In the genomic region with DNA sequence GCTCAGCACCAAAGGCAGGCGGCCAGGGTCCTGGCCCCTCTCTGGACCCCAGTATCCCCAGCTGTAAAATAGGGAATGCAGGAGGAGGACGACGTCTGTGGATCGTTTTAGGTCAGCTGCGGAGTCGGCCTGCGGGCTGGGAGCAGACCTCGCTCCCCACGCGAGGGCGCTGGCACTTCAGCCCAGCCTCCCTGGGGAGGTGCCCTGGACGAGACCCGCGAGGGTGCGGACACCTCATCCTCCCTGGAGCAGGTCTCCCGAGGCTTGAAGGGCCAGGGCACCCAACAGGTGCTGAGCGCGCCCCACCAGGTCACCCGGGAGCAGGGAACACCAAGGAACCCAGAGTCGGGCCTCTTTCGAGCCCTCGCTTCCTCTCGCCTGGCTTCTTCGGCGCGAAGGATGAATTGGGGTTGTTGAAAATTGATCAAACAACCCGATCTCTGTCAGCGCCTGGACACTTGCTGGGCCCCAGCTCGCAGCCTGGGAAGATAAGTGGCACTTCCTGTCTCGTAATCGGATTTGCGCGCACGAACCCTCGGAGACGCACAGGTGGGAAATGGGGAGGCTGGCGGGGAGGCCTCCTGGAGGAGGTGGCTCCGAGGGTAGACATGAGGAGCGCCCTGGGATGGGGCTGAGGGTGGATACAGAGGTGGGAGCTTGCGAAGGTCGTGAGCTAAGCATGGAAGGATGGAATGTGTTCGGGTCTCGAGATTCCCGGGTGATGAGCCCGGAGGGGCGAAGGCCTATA, we compare ENCODE assay signal across 8 cellular contexts. TPM values are rescaled to one million over a fixed set of nuclear protein-coding genes. Genes with fewer than 3 reads are reported as not detected.
DNase-seq lines count a peak whose midpoint lies in the region; TF ChIP-seq lines count a peak whose summit lies in the region.

No MANE protein-coding gene starts in this region.

- no peaks in the 10 kb centered on the region for H3F3A ChIP-seq in neural cell (ENCODE audit: insufficient read depth, low read length, poor library complexity, severe bottlenecking)

- POLR2A ChIA-PET in HEK293T (lab: Yijun Ruan, JAX), result interaction anchor here (0.8 to 1.1 kb wide), 8 partner anchors 10 to 98 kb away, joined by 3 to 5 read pairs (median 4); a partner anchor contains a TSS

- peak overlapping the region; percentile 82 for H3K4me2 ChIP-seq in neural cell (ENCODE audit: low read length)

- WGBS in suprapubic skin, result under 1% methylated on average over 30 of the region's 46 CpGs

- TF ChIP-seq RAD21 in neural cell (conservative IDR thresholded peaks at IDR 0.05), result no peak

- no peaks in the 10 kb centered on the region for H4K20me1 ChIP-seq in neural cell (ENCODE audit: insufficient read depth)

- H3K27ac ChIP-seq in neural cell (ENCODE audit: low read length) (no peak overlapping the region), suprapubic skin (peak overlapping the region; percentile 71)

- no peaks in the 10 kb centered on the region for H3K9me2 ChIP-seq in neural cell (ENCODE audit: insufficient read depth, low read length)

- CTCF ChIA-PET in HEK293T (lab: Yijun Ruan, JAX), result no interaction called here

- TF ChIP-seq EP300 in neural cell (conservative IDR thresholded peaks at IDR 0.05; ENCODE audit: poor library complexity, severe bottlenecking) (no peak), suprapubic skin (IDR thresholded peaks at IDR 0.05) (no peak)

- no peaks in the 10 kb centered on the region for H3K36me3 ChIP-seq in neural cell (ENCODE audit: insufficient read depth, low read length)
- H3K36me3 ChIP-seq in suprapubic skin, result no peaks in the 10 kb centered on the region

- in situ Hi-C loops in G401 (cut with HindIII; ENCODE audit: low sequenced_read_pairs), result no loop called here

- H2AFZ ChIP-seq in neural cell (ENCODE audit: low read depth, low read length), result no peak overlapping the region

- H3K9ac ChIP-seq in neural cell (ENCODE audit: low read length), result peak overlapping the region; percentile 49

- TF ChIP-seq CTCF in fibroblast of pulmonary artery (IDR thresholded peaks at IDR 0.05; ENCODE audit: low read length, missing control alignments) (peak; percentile 68), neural cell (IDR thresholded peaks at IDR 0.05; ENCODE audit: poor library complexity, severe bottlenecking) (peak; percentile 43), suprapubic skin (IDR thresholded peaks at IDR 0.05) (peak; percentile 15 to 72)

- no peaks in the 10 kb centered on the region for H3K79me2 ChIP-seq in neural cell (replicated peaks; ENCODE audit: insufficient read depth, low read length)

- DNase-seq in G401 (ENCODE audit: low spot score) (peak; percentile 50), HEK293T (ENCODE audit: extremely low spot score) (no peak), NOMO-1 (lab: John Stamatoyannopoulos, UW; ENCODE audit: unreplicated experiment in 2 of 2) (peak; percentile 49 to 71), activated T-helper 1 cell treated with Interleukin-2 at 50 U/mL for 16 hours (ENCODE audit: low read depth) (peak; percentile 53), fibroblast of pulmonary artery (ENCODE audit: low read depth) (peak; percentile 61), suprapubic skin (ENCODE audit: low spot score in 2 of 2) (peak; percentile 67 to 86)
- DNase-seq in NK-92 treated with Interleukin-12 subunit alpha and Interleukin-12 subunit beta, amount 100 ng/mL, for 24 hours (lab: John Stamatoyannopoulos, UW), result no peak

- TF ChIP-seq POLR2A in suprapubic skin (IDR thresholded peaks at IDR 0.05), result no peak

- H3K4me1 ChIP-seq in suprapubic skin, result peaks cover 41% of the 10 kb centered on the region

- H3K4me3 ChIP-seq in fibroblast of pulmonary artery (replicated peaks; ENCODE audit: low read depth, low read length) (peak overlapping the region; percentile 59), neural cell (ENCODE audit: low read length) (peak overlapping the region; percentile 70), suprapubic skin (peak overlapping the region; percentile 64)

- H3K9me3 ChIP-seq in neural cell (ENCODE audit: low read length) (no peaks in the 10 kb centered on the region), suprapubic skin (no peaks in the 10 kb centered on the region)

- peaks cover 51% of the 10 kb centered on the region for H3K27me3 ChIP-seq in neural cell (ENCODE audit: insufficient read depth, low read depth, low read length)
- peaks cover 21% of the 10 kb centered on the region for H3K27me3 ChIP-seq in suprapubic skin

TF ChIP-seq in HEK293T, 16 proteins besides CTCF, POLR2A, EP300 and RAD21:
- no peak for TF ChIP-seq CTBP1 (IDR thresholded peaks at IDR 0.05; ENCODE audit: borderline replicate concordance)
- peak; percentile 31; the same call in 1 of the 2 replicates for TF ChIP-seq L3MBTL2 (conservative IDR thresholded peaks at IDR 0.05)

TF ChIP-seq in neural cell, 6 proteins besides CTCF, POLR2A, EP300 and RAD21:
- TF ChIP-seq MXI1 (conservative IDR thresholded peaks at IDR 0.05; ENCODE audit: poor library complexity, severe bottlenecking) (peak; percentile 79), TAF1 (IDR thresholded peaks at IDR 0.05; ENCODE audit: low read depth) (no peak)

RNA-seq across cellular contexts. Expression of a gene that starts 0.6 kb away (rescaled TPM):
- 0.14 TPM in 1 of 2 replicates, not detected in the other for total RNA-seq in G401 (2014; rRNA removed; shearing (Covaris generic))
- 1.6 and 5.0 TPM in 2 replicates for polyA plus RNA-seq in neural cell
- 0.73 TPM in 1 of 2 replicates, not detected in the other for polyA minus RNA-seq in neural cell
- total RNA-seq in suprapubic skin, result 100 to 1,000 TPM in 1 of 4 donors, 10 to 100 TPM in 3; 39.8 to 148 (median 74.3) TPM

Comparison
In these comparisons a context has a peak if more than half of its experiments do, and no peak if none do; other contexts are left out.
1. DNase-seq: peak in G401 (single experiment), NOMO-1 (2 of 2), activated T-helper 1 cell treated with Interleukin-2 at 50 U/mL for 16 hours (single experiment), fibroblast of pulmonary artery (single experiment) and suprapubic skin (2 of 2); none in HEK293T (single experiment) and NK-92 treated with Interleukin-12 subunit alpha and Interleukin-12 subunit beta, amount 100 ng/mL, for 24 hours (single experiment).
2. RNA of a gene that starts 0.6 kb away (total RNA-seq): 39.8 to 148 TPM in suprapubic skin; 0.14 TPM in G401; every median in the first group is over 10 times any median in the second.
3. Peak in every context shown above with its lines, with median percentiles within 50 percentile points of each other: H3K4me3 ChIP-seq and CTCF ChIP-seq.